In the genomic region with DNA sequence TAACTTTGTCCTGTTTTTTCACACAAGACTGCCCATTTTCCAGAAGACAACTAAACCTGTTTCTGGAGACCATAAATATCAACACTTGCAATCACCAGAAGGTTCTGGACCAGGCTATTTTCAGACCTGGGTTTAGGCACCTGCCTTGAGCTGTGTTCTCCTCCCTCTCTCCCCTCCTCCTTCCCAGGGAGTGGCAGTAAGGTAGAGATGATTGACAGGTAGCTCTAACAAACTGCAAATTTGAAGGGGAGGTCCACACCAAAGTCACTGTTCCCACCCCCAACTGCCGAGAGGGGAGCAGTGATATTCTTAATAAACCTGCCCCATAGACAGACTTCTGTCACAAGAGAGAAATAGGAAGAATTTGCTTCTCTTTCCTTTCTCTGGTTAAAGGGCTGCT, we compare ENCODE assay signal across 26 cellular contexts.
DNase-seq lines count a peak whose midpoint lies in the region; ATAC-seq, FAIRE-seq and TF ChIP-seq lines count a peak whose summit lies in the region.
"Had no signal": no experiment of that assay in that cellular context is flagged by ENCODE, and none has a peak within 500 bp of the region (broad histone marks: within the 10 kb centered on the region; RNA-seq: fewer than 3 reads in every experiment).

No MANE protein-coding gene starts in this region.

- no peaks in the 10 kb centered on the region for H4K20me1 ChIP-seq in DOHH2 (ENCODE audit: control insufficient read depth, insufficient read depth, low read depth, low read length)
- H4K20me1 ChIP-seq in SU-DHL-6 (ENCODE audit: low read depth, low read length) = no peaks in the 10 kb centered on the region

- H3K4me2 ChIP-seq in DOHH2 (ENCODE audit: low read length) (peak overlapping the region; percentile 90), SU-DHL-6 (ENCODE audit: low read depth, low read length, poor library complexity, severe bottlenecking) (peak overlapping the region; percentile 6)
- H3K4me2 ChIP-seq: A549 had no signal

- H3K79me2 ChIP-seq in DOHH2 (ENCODE audit: control insufficient read depth, low read length) (peaks cover 73% of the 10 kb centered on the region), SU-DHL-6 (ENCODE audit: insufficient read depth, low read length) (no peaks in the 10 kb centered on the region)

- peak overlapping the region; percentile 67 for H3K4me3 ChIP-seq in DOHH2 (ENCODE audit: low read length)
- H3K4me3 ChIP-seq in SU-DHL-6 (ENCODE audit: insufficient read depth, low read length, poor library complexity, severe bottlenecking) = no peak overlapping the region
- H3K4me3 ChIP-seq in bronchial epithelial cell (ENCODE audit: low read depth, low read length) = no peak overlapping the region
- no peak overlapping the region for H3K4me3 ChIP-seq in left ventricle myocardium inferior
- H3K4me3 ChIP-seq: A549, SJCRH30 had no signal

- no peaks in the 10 kb centered on the region for H3K27me3 ChIP-seq in DOHH2 (ENCODE audit: control insufficient read depth, low read length)
- H3K27me3 ChIP-seq in SU-DHL-6 (ENCODE audit: low read length) = no peaks in the 10 kb centered on the region
- no peaks in the 10 kb centered on the region for H3K27me3 ChIP-seq in bronchial epithelial cell (ENCODE audit: control insufficient read depth, insufficient read depth, low read length)
- peaks cover 14% of the 10 kb centered on the region for H3K27me3 ChIP-seq in left ventricle myocardium inferior (ENCODE audit: low read depth)
- H3K27me3 ChIP-seq: SJCRH30 had no signal

- intact Hi-C loops in activated naive CD4-positive, alpha-beta T cell treated with anti-CD3 and anti-CD28 coated beads for 36 hours (cut with micrococcal nuclease) = loop anchor here (1.0 kb wide), 2 partner anchors 38 to 68 kb away; no protein-coding TSS in a partner anchor
- intact Hi-C loops in left ventricle myocardium inferior (cut with micrococcal nuclease) = no loop called here

- peak; percentile 32 for FAIRE-seq in bronchial epithelial cell (lab: Jason Lieb, UNC)
- FAIRE-seq: A549, GM19239, RCC 7860 had no signal

- H3K36me3 Mint-ChIP-seq in activated naive CD4-positive, alpha-beta T cell treated with anti-CD3 and anti-CD28 coated beads for 36 hours (ENCODE audit: low read depth) = no peaks in the 10 kb centered on the region
- H3K36me3 Mint-ChIP-seq: CD8-positive, alpha-beta T cell; IgD-negative memory B cell had no signal

- H2AFZ ChIP-seq in SU-DHL-6 (ENCODE audit: low read depth, low read length, severe bottlenecking) = no peak overlapping the region

- H3K27ac ChIP-seq in DOHH2 (ENCODE audit: low read depth, low read length) = peak overlapping the region; percentile 99
- H3K27ac ChIP-seq in SU-DHL-6 (ENCODE audit: low read depth, low read length) = no peak overlapping the region
- H3K27ac ChIP-seq in left ventricle myocardium inferior (replicated peaks) = no peak overlapping the region
- H3K27ac ChIP-seq: A549, SJCRH30 had no signal

- H3K36me3 ChIP-seq in DOHH2 (ENCODE audit: control insufficient read depth, low read length) = peaks cover 7% of the 10 kb centered on the region
- H3K36me3 ChIP-seq in SU-DHL-6 (ENCODE audit: low read length) = no peaks in the 10 kb centered on the region
- no peaks in the 10 kb centered on the region for H3K36me3 ChIP-seq in bronchial epithelial cell (ENCODE audit: control insufficient read depth, insufficient read depth, low read length)
- H3K36me3 ChIP-seq in left ventricle myocardium inferior = no peaks in the 10 kb centered on the region
- H3K36me3 ChIP-seq: BE2C, SJCRH30 had no signal

- TF ChIP-seq CTCF in DOHH2 (IDR thresholded peaks at IDR 0.05; ENCODE audit: low read depth, low read length, poor library complexity, severe bottlenecking) (no peak), SU-DHL-6 (IDR thresholded peaks at IDR 0.05; ENCODE audit: insufficient read depth, low read length, poor library complexity, severe bottlenecking) (no peak), bronchial epithelial cell (IDR thresholded peaks at IDR 0.05; ENCODE audit: insufficient read depth, low read length, severe bottlenecking) (no peak), left ventricle myocardium inferior (IDR thresholded peaks at IDR 0.05; ENCODE audit: borderline replicate concordance) (no peak)

- no peaks in the 10 kb centered on the region for H3K9me2 ChIP-seq in DOHH2 (replicated peaks; ENCODE audit: control insufficient read depth, low read length)
- H3K9me2 ChIP-seq in SU-DHL-6 (replicated peaks; ENCODE audit: insufficient read depth, low read length) = no peaks in the 10 kb centered on the region

- no peaks in the 10 kb centered on the region for H3K9me3 Mint-ChIP-seq in activated naive CD4-positive, alpha-beta T cell treated with anti-CD3 and anti-CD28 coated beads for 36 hours
- H3K9me3 Mint-ChIP-seq: CD8-positive, alpha-beta T cell; HFFc6; IgD-negative memory B cell had no signal

- no peak overlapping the region for H3K9ac ChIP-seq in SU-DHL-6 (ENCODE audit: low read length)

- ATAC-seq in GM19397 (IDR thresholded peaks at IDR 0.05; ENCODE audit: unreplicated experiment) = no peak
- ATAC-seq in GM21515 (IDR thresholded peaks at IDR 0.05; ENCODE audit: unreplicated experiment) = no peak
- ATAC-seq: A549; CD8-positive, alpha-beta T cell had no signal

- CTCF ChIA-PET in activated naive CD4-positive, alpha-beta T cell treated with anti-CD3 and anti-CD28 coated beads for 36 hours (lab: Charles Lee) = interaction anchor here (1.2 to 1.8 kb wide), 7 partner anchors 10 to 99 kb away, joined by 3 to 5 read pairs (median 3); no protein-coding TSS in a partner anchor

- H3K27ac Mint-ChIP-seq in activated naive CD4-positive, alpha-beta T cell treated with anti-CD3 and anti-CD28 coated beads for 36 hours = peak overlapping the region; percentile 88
- H3K27ac Mint-ChIP-seq: CD8-positive, alpha-beta T cell; HFFc6; IgD-negative memory B cell had no signal

- DNase-seq in activated naive CD4-positive, alpha-beta T cell treated with anti-CD3 and anti-CD28 coated beads for 36 hours = no peak
- no peak for DNase-seq in activated naive CD4-positive, alpha-beta T cell (lab: John Stamatoyannopoulos, UW)
- DNase-seq in bronchial epithelial cell (ENCODE audit: low read depth) = no peak
- DNase-seq in left ventricle myocardium inferior = no peak
- DNase-seq: BE2C; CD8-positive, alpha-beta T cell; GF-D8; H7; HFFc6; Kasumi-1; NCI-H1048; NCI-H1417 treated with DMSO at 0.1 percent for 48 hours; NCI-H187; NCI-H2107; NCI-H2227 treated with DMSO at 0.1 percent for 48 hours; NCI-H510A treated with DMSO at 0.1 percent for 48 hours; NCI-H748 treated with DMSO at 0.1 percent for 48 hours; SJCRH30 had no signal

- no peaks in the 10 kb centered on the region for H3K27me3 Mint-ChIP-seq in activated naive CD4-positive, alpha-beta T cell treated with anti-CD3 and anti-CD28 coated beads for 36 hours (ENCODE audit: low read depth)
- H3K27me3 Mint-ChIP-seq: IgD-negative memory B cell had no signal

- H3F3A ChIP-seq in DOHH2 (ENCODE audit: control insufficient read depth, insufficient read depth) (peaks cover 48% of the 10 kb centered on the region), SU-DHL-6 (ENCODE audit: insufficient read depth) (peaks cover 11% of the 10 kb centered on the region; the same call in 1 of the 2 replicates)

- no peak overlapping the region for H3K4me3 Mint-ChIP-seq in activated naive CD4-positive, alpha-beta T cell treated with anti-CD3 and anti-CD28 coated beads for 36 hours
- H3K4me3 Mint-ChIP-seq: CD8-positive, alpha-beta T cell; HFFc6; IgD-negative memory B cell had no signal

- H3K9me3 ChIP-seq in DOHH2 (ENCODE audit: control insufficient read depth, insufficient read depth, low read length) = no peaks in the 10 kb centered on the region
- H3K9me3 ChIP-seq in SU-DHL-6 (ENCODE audit: insufficient read depth, low read length) = no peaks in the 10 kb centered on the region
- no peaks in the 10 kb centered on the region for H3K9me3 ChIP-seq in left ventricle myocardium inferior (replicated peaks)
- H3K9me3 ChIP-seq: A549, BE2C, SJCRH30 had no signal

- H3K4me1 ChIP-seq in DOHH2 (ENCODE audit: control insufficient read depth, low read length) (peaks cover 96% of the 10 kb centered on the region), left ventricle myocardium inferior (no peaks in the 10 kb centered on the region)
- H3K4me1 ChIP-seq: A549, BE2C, SJCRH30 had no signal

- H3K4me1 Mint-ChIP-seq in activated naive CD4-positive, alpha-beta T cell treated with anti-CD3 and anti-CD28 coated beads for 36 hours (ENCODE audit: low read depth) = peaks cover 64% of the 10 kb centered on the region
